Comparison of ENCODE assay signal across 19 cellular contexts in the genomic region with DNA sequence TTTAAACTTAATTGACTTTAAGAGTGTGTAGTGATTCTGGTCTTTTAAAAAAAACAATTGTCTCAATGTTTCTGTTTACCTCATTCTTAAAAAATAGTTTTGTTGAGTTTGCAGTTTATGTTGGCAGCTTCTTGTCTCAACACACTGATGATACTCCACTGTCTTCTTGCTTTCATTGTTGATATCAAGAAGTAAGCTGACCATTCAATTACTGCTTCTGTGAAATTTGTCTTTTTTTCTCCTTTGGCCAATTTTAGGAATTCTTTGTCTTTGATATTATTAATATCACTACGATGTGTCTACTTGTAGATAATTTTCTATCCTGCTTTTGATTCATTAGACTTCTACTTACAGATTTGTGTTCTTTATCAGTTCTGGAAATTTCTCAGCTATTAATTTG.
"Had no signal": no experiment of that assay in that cellular context is flagged by ENCODE, and none has a peak within 500 bp of the region (broad histone marks: within the 10 kb centered on the region; RNA-seq: fewer than 3 reads in every experiment).

No MANE protein-coding gene starts in this region.

- H3K4me3 Mint-ChIP-seq: activated naive CD4-positive, alpha-beta T cell treated with anti-CD3 and anti-CD28 coated beads, Interleukin-2, amount 10 ng/mL, durations not matched to agents 7 days and 5 days had no signal

- ATAC-seq: left lung; stimulated activated naive B cell treated with anti-CD40 and anti-IgM and Interleukin-4, amounts not matched to agents 10 μg/mL and 1 μg/mL and 100 μg/mL, for 72 hours had no signal

- H3K9me3 ChIP-seq: adrenal gland, left lung, ovary, sigmoid colon, spleen had no signal

- H3K27me3 ChIP-seq: adrenal gland, left lung, ovary, sigmoid colon, spleen had no signal

- H3K27ac ChIP-seq: adrenal gland, left lung, ovary, sigmoid colon, spleen, VCaP had no signal

- H3K4me3 ChIP-seq: adrenal gland, left lung, ovary, sigmoid colon, spleen had no signal

- H3K27me3 Mint-ChIP-seq: activated naive CD4-positive, alpha-beta T cell treated with anti-CD3 and anti-CD28 coated beads, Interleukin-2, amount 10 ng/mL, durations not matched to agents 7 days and 5 days; stimulated activated naive B cell treated with anti-CD40 and anti-IgM and Interleukin-4, amounts not matched to agents 10 μg/mL and 1 μg/mL and 100 μg/mL, for 72 hours had no signal

- H3K9me3 Mint-ChIP-seq: activated naive CD4-positive, alpha-beta T cell treated with anti-CD3 and anti-CD28 coated beads, Interleukin-2, amount 10 ng/mL, durations not matched to agents 7 days and 5 days; stimulated activated naive B cell treated with anti-CD40 and anti-IgM and Interleukin-4, amounts not matched to agents 10 μg/mL and 1 μg/mL and 100 μg/mL, for 72 hours had no signal

- DNase-seq: activated CD4-positive, alpha-beta T cell treated with anti-CD3 and anti-CD28 coated beads for 1 hour; activated CD4-positive, alpha-beta T cell treated with anti-CD3 and anti-CD28 coated beads, Interleukin-2, amount 50 U/mL, for 4 hours; activated naive CD4-positive, alpha-beta T cell treated with anti-CD3 and anti-CD28 coated beads, Interleukin-2, amount 10 ng/mL, durations not matched to agents 7 days and 5 days; adrenal gland; foreskin melanocyte; hypothalamus; kidney; left lung; mammary epithelial cell; midbrain; ovary; sigmoid colon; spleen; stimulated activated CD4-positive, alpha-beta T cell treated with anti-CD3 and anti-CD28 coated beads, Interleukin-4, amount 100 ng/mL, for 4 hours; stimulated activated naive B cell treated with anti-CD40 and anti-IgM and Interleukin-4, amounts not matched to agents 10 μg/mL and 1 μg/mL and 100 μg/mL, for 72 hours; T-helper 2 cell had no signal

- FAIRE-seq: astrocyte, bronchial epithelial cell, kidney had no signal

- H3K36me3 ChIP-seq: adrenal gland, ovary, sigmoid colon had no signal
